Comparison of ENCODE assay signal across 8 cellular contexts in genomic region chr6:35047265-35048011, GRCh38.
A peak's percentile ranks its signal among the peaks of the same experiment; 100 is the strongest.
DNase-seq lines count a peak whose midpoint lies in the region; ATAC-seq and TF ChIP-seq lines count a peak whose summit lies in the region.

No MANE protein-coding gene starts in this region.

- no peaks in the 10 kb centered on the region for H3K36me3 ChIP-seq in KOPT-K1 (ENCODE audit: insufficient read depth, low read length)
- peaks cover 0 to 2% of the 10 kb centered on the region in 2 donors for H3K36me3 ChIP-seq in body of pancreas (replicated peaks in 1 of 2; ENCODE audit: insufficient read depth in 1 of 2, low read depth in 2 of 2)
- H3K36me3 ChIP-seq in left lung, result peaks cover 0 to 12% of the 10 kb centered on the region in 2 donors

- H3K4me3 ChIP-seq in body of pancreas, result no peak overlapping the region
- H3K4me3 ChIP-seq in left lung, result no peak overlapping the region

- H3K9me3 ChIP-seq in KOPT-K1 (ENCODE audit: insufficient read depth, low read length, poor library complexity, severe bottlenecking) (no peaks in the 10 kb centered on the region), body of pancreas (no peaks in the 10 kb centered on the region), left lung (no peaks in the 10 kb centered on the region)

- H3K27ac ChIP-seq in KOPT-K1 (ENCODE audit: low read depth, low read length, poor library complexity, severe bottlenecking) (peak overlapping the region; percentile 54), body of pancreas (peak overlapping the region; percentile 44 to 90 (median 74)), left lung (peak overlapping the region; percentile 76 to 86), temporal lobe (ENCODE audit: low read depth, low read length) (peak overlapping the region; percentile 99)

- no peak for TF ChIP-seq POLR2A in body of pancreas (IDR thresholded peaks at IDR 0.05)

- 45 to 77% methylated on average over 7 of the region's 7 CpGs for WGBS in body of pancreas, 2 donors

- ATAC-seq in body of pancreas, result peak; percentile 28
- peak; percentile 13 for ATAC-seq in left lung

- DNase-seq in body of pancreas, result peak in 1 of 4 donors; percentile 49
- no peak for DNase-seq in left lung
- no peak for DNase-seq in LoVo (ENCODE audit: low spot score)
- no peak for DNase-seq in NCI-H345 treated with DMSO at 0.1 percent for 48 hours (lab: John Stamatoyannopoulos, UW; ENCODE audit: unreplicated experiment)
- DNase-seq in NCI-H2196 (lab: John Stamatoyannopoulos, UW; ENCODE audit: unreplicated experiment), result no peak
- no peak for DNase-seq in effector CD4-positive, alpha-beta T cell

- H3K4me1 ChIP-seq in body of pancreas (peaks cover 57% of the 10 kb centered on the region), left lung (peaks cover 71 to 87% of the 10 kb centered on the region in 2 donors)

- TF ChIP-seq CTCF in body of pancreas (IDR thresholded peaks at IDR 0.05), result no peak
- TF ChIP-seq CTCF in left lung (IDR thresholded peaks at IDR 0.05), result no peak

- intact Hi-C loops in body of pancreas (cut with DNase I) (no loop called here), left lung (cut with DNase I) (no loop called here)

- H3K27me3 ChIP-seq in body of pancreas (no peaks in the 10 kb centered on the region), left lung (no peaks in the 10 kb centered on the region)
